Comparison of ENCODE assay signal across 20 cellular contexts in genomic region chr2:8358179-8358578, GRCh38.
"Had no signal": no experiment of that assay in that cellular context is flagged by ENCODE, and none has a peak within 500 bp of the region (broad histone marks: within the 10 kb centered on the region; RNA-seq: fewer than 3 reads in every experiment).

No MANE protein-coding gene starts in this region.

- H3K36me3 ChIP-seq: colonic mucosa, gastroesophageal sphincter, right lobe of liver, transverse colon, WERI-Rb-1 had no signal

- H3K4me1 Mint-ChIP-seq: memory B cell; stimulated activated memory B cell treated with anti-CD40 and anti-IgM and Interleukin-4, amounts not matched to agents 10 μg/mL and 1 μg/mL and 100 μg/mL, for 72 hours had no signal

- H3K4me3 Mint-ChIP-seq: memory B cell; nephron progenitor cell; stimulated activated memory B cell treated with anti-CD40 and anti-IgM and Interleukin-4, amounts not matched to agents 10 μg/mL and 1 μg/mL and 100 μg/mL, for 72 hours had no signal

- H3K36me3 Mint-ChIP-seq: memory B cell; stimulated activated memory B cell treated with anti-CD40 and anti-IgM and Interleukin-4, amounts not matched to agents 10 μg/mL and 1 μg/mL and 100 μg/mL, for 72 hours had no signal

- H3K27ac Mint-ChIP-seq: memory B cell; nephron progenitor cell; stimulated activated memory B cell treated with anti-CD40 and anti-IgM and Interleukin-4, amounts not matched to agents 10 μg/mL and 1 μg/mL and 100 μg/mL, for 72 hours had no signal

- ATAC-seq: gastroesophageal sphincter; left cardiac atrium; right lobe of liver; stimulated activated memory B cell treated with anti-CD40 and anti-IgM and Interleukin-4, amounts not matched to agents 10 μg/mL and 1 μg/mL and 100 μg/mL, for 72 hours had no signal

- H3K4me1 ChIP-seq: colonic mucosa, gastroesophageal sphincter, right lobe of liver, transverse colon had no signal

- H3K27me3 ChIP-seq: colonic mucosa, gastroesophageal sphincter, right lobe of liver, transverse colon had no signal

- H3K27ac ChIP-seq: colonic mucosa, gastroesophageal sphincter, right lobe of liver, skin epidermis, transverse colon, WERI-Rb-1 had no signal

- H3K9me3 ChIP-seq: colonic mucosa, gastroesophageal sphincter, right lobe of liver, transverse colon had no signal

- DNase-seq: activated CD4-positive, alpha-beta T cell treated with anti-CD3 and anti-CD28 coated beads for 1 hour; activated CD4-positive, alpha-beta T cell treated with anti-CD3 and anti-CD28 coated beads, Interleukin-2, amount 50 U/mL, for 1 hour; activated naive CD4-positive, alpha-beta T cell treated with Interleukin-2 at 50 U/mL for 16 hours; activated T-cell treated with anti-CD3 and anti-CD28 coated beads, Interleukin-2, amount 50 U/mL, for 1 hour; amygdala; colonic mucosa; head of caudate nucleus; hypothalamus; left cardiac atrium; nephron progenitor cell; occipital lobe; posterior cingulate gyrus; right lobe of liver; stimulated activated CD4-positive, alpha-beta T cell treated with anti-CD3 and anti-CD28 coated beads, Interleukin-2, amount 100 ng/mL, for 24 hours; transverse colon; WERI-Rb-1 had no signal

- H3K4me3 ChIP-seq: colonic mucosa, gastroesophageal sphincter, right lobe of liver, skin epidermis, transverse colon had no signal

- H3K9me3 Mint-ChIP-seq: memory B cell; stimulated activated memory B cell treated with anti-CD40 and anti-IgM and Interleukin-4, amounts not matched to agents 10 μg/mL and 1 μg/mL and 100 μg/mL, for 72 hours had no signal
